ENCODE assay signal across 23 cellular contexts in genomic region chr10:13483073-13483472, GRCh38. TPM values are rescaled to one million over a fixed set of nuclear protein-coding genes. Genes with fewer than 3 reads are reported as not detected.
A peak's percentile ranks its signal among the peaks of the same experiment; 100 is the strongest.
DNase-seq lines count a peak whose midpoint lies in the region; ATAC-seq, FAIRE-seq and TF ChIP-seq lines count a peak whose summit lies in the region.
"Had no signal": no experiment of that assay in that cellular context is flagged by ENCODE, and none has a peak within 500 bp of the region (broad histone marks: within the 10 kb centered on the region; RNA-seq: fewer than 3 reads in every experiment).

No MANE protein-coding gene starts in this region.

- H3K9me3 ChIP-seq in thyroid gland, result no peaks in the 10 kb centered on the region
- H3K9me3 ChIP-seq: neutrophil, spleen, tibial artery had no signal

- ATAC-seq in GM18907 (IDR thresholded peaks at IDR 0.05; ENCODE audit: unreplicated experiment), result peak; percentile 86
- ATAC-seq in HG03108 (IDR thresholded peaks at IDR 0.05; ENCODE audit: unreplicated experiment), result peak; percentile 76
- ATAC-seq in GM18909 (IDR thresholded peaks at IDR 0.05; ENCODE audit: poor library complexity, unreplicated experiment), result no peak
- no peak for ATAC-seq in GM21576 (IDR thresholded peaks at IDR 0.05; ENCODE audit: unreplicated experiment)
- ATAC-seq: GM23338, WTC11 had no signal

- H3K27ac ChIP-seq in thyroid gland, result peak overlapping the region; percentile 70 to 90 (median 82)
- H3K27ac ChIP-seq: neutrophil, tibial artery had no signal

- H3K27me3 ChIP-seq in thyroid gland, result no peaks in the 10 kb centered on the region
- H3K27me3 ChIP-seq: spleen, tibial artery had no signal

- peaks cover 3 to 11% of the 10 kb centered on the region in 2 donors for H3K36me3 ChIP-seq in thyroid gland
- H3K36me3 ChIP-seq: spleen had no signal

- no peak for TF ChIP-seq CTCF in thyroid gland (IDR thresholded peaks at IDR 0.05)

- no peak overlapping the region for H3K4me3 ChIP-seq in thyroid gland (replicated peaks in 1 of 3)
- H3K4me3 ChIP-seq: GM23338, spleen, tibial artery had no signal

- WGBS in thyroid gland, 2 donors, result 42 to 53% methylated on average over 3 of the region's 3 CpGs

- H3K4me1 ChIP-seq in thyroid gland, result peaks cover 19 to 23% of the 10 kb centered on the region in 2 donors
- H3K4me1 ChIP-seq: tibial artery had no signal

- DNase-seq in kidney glomerular epithelial cell (lab: John Stamatoyannopoulos, UW) (peak; percentile 5), thyroid gland (peak; percentile 63 to 66), HTR-8/SVneo (ENCODE audit: insufficient read length, low spot score) (no peak)
- DNase-seq: activated CD4-positive, alpha-beta memory T cell treated with anti-CD3 and anti-CD28 coated beads for 36 hours; activated effector memory CD4-positive, alpha-beta T cell treated with Interleukin-2 at 50 U/mL for 16 hours; activated naive CD8-positive, alpha-beta T cell treated with anti-CD3 and anti-CD28 coated beads, Interleukin-2, amount 10 ng/mL, durations not matched to agents 7 days and 5 days; CD4-positive, alpha-beta T cell; cerebellar nuclear complex; NCI-H1417 treated with DMSO at 0.1 percent for 48 hours; NCI-H524; spleen; stimulated activated CD4-positive, alpha-beta T cell treated with anti-CD3 and anti-CD28 coated beads, Interleukin-4, amount 100 ng/mL, for 1 hour; T-helper 9 cell; tibial artery had no signal

- no peak for FAIRE-seq in HTR-8/SVneo (lab: Jason Lieb, UNC)
- FAIRE-seq: G401.6, islet of Langerhans had no signal

- intact Hi-C loops in thyroid gland (cut with DNase I), result no loop called here

- TF ChIP-seq POLR2A in thyroid gland (IDR thresholded peaks at IDR 0.05), result peak in 1 of 2 donors; percentile 37

RNA-seq across cellular contexts. Expression of gene BEND7, which starts 45.7 kb away (rescaled TPM):
- total RNA-seq in thyroid gland, result 100 to 1,000 TPM in 2 of 4 donors, 10 to 100 TPM in 2; 51.3 to 106 (median 84.3) TPM
- total RNA-seq: activated CD4-positive, alpha-beta memory T cell treated with anti-CD3 and anti-CD28 coated beads for 36 hours; activated naive CD8-positive, alpha-beta T cell treated with anti-CD3 and anti-CD28 coated beads, Interleukin-2, amount 10 ng/mL, durations not matched to agents 7 days and 5 days; CD4-positive, alpha-beta T cell had no signal

Comparison
In these comparisons a context has a peak if more than half of its experiments do, and no peak if none do; other contexts are left out.
1. ATAC-seq: peak in GM18907 (single experiment) and HG03108 (single experiment); none in GM18909 (single experiment) and GM21576 (single experiment).